23 cellular contexts compared by ENCODE assay signal in the genomic region with DNA sequence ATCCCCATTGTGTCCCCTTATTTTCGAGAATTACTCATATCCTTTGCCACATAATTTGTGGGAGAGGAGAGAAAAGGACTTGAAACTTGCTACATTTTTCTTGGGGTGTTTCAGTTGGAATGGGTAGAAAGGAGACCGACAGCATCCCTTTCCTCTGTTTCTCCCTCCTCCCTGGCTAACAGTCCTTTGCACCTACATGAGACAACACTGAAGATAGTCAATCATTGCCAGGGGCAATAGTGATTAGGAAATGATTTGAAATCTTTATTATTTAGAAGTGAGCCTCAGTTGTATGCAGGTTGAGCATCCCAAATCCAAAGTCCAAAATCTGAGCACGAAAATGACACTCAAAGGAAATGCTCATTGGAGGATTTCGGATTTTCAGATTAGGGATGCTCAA. TPM values are rescaled to one million over a fixed set of nuclear protein-coding genes. Genes with fewer than 3 reads are reported as not detected.
DNase-seq lines count a peak whose midpoint lies in the region; ATAC-seq and TF ChIP-seq lines count a peak whose summit lies in the region.
"Had no signal": no experiment of that assay in that cellular context is flagged by ENCODE, and none has a peak within 500 bp of the region (broad histone marks: within the 10 kb centered on the region; RNA-seq: fewer than 3 reads in every experiment).

No MANE protein-coding gene starts in this region.

- no peaks in the 10 kb centered on the region for H3K9me3 Mint-ChIP-seq in CD8-positive, alpha-beta T cell
- H3K9me3 Mint-ChIP-seq in naive thymus-derived CD8-positive, alpha-beta T cell, result no peaks in the 10 kb centered on the region
- H3K9me3 Mint-ChIP-seq: CD4-positive, alpha-beta memory T cell; GM23338 had no signal

- H3K27me3 ChIP-seq in CD8-positive, alpha-beta T cell (ENCODE audit: insufficient read depth, low read length), result no peaks in the 10 kb centered on the region
- H3K27me3 ChIP-seq in RWPE2 (ENCODE audit: insufficient read depth, poor library complexity, severe bottlenecking) (no peaks in the 10 kb centered on the region), SK-N-SH (ENCODE audit: insufficient read depth) (no peaks in the 10 kb centered on the region), colonic mucosa (no peaks in the 10 kb centered on the region)
- H3K27me3 ChIP-seq: BLaER1 had no signal

- peaks cover 11% of the 10 kb centered on the region for H3K4me1 Mint-ChIP-seq in CD8-positive, alpha-beta T cell (ENCODE audit: low read depth)
- H3K4me1 Mint-ChIP-seq in naive thymus-derived CD8-positive, alpha-beta T cell, result peaks cover 5 to 17% (median 9%) of the 10 kb centered on the region in 4 donors
- H3K4me1 Mint-ChIP-seq: CD14-positive monocyte, GM23338 had no signal

- DNase-seq in CD8-positive, alpha-beta T cell, result no peak
- DNase-seq in RWPE2 (ENCODE audit: low spot score), result no peak
- DNase-seq in left lobe of liver (ENCODE audit: low spot score), result no peak
- no peak for DNase-seq in naive thymus-derived CD8-positive, alpha-beta T cell
- no peak for DNase-seq in SK-N-SH
- DNase-seq in NCI-H2171 (lab: John Stamatoyannopoulos, UW), result no peak
- no peak for DNase-seq in colonic mucosa
- DNase-seq: 8988T; CD4-positive, alpha-beta memory T cell; COR-L47; DMS 273 treated with DMSO at 0.1 percent for 48 hours; DMS53; DND-41; EL; HCEC 1CT had no signal

- H3K36me3 Mint-ChIP-seq in CD8-positive, alpha-beta T cell, result peaks cover 2% of the 10 kb centered on the region
- H3K36me3 Mint-ChIP-seq in naive thymus-derived CD8-positive, alpha-beta T cell, result peaks cover 0 to 3% (median 0%) of the 10 kb centered on the region in 3 donors
- H3K36me3 Mint-ChIP-seq: CD14-positive monocyte had no signal

- H3K27ac Mint-ChIP-seq in CD8-positive, alpha-beta T cell, result peak overlapping the region; percentile 45
- peak overlapping the region in 6 of 10 donors; percentile 21 to 83 (median 46) for H3K27ac Mint-ChIP-seq in naive thymus-derived CD8-positive, alpha-beta T cell
- H3K27ac Mint-ChIP-seq: GM23338 had no signal

- no peak overlapping the region for H3K4me3 ChIP-seq in CD8-positive, alpha-beta T cell (ENCODE audit: low read depth, low read length)
- H3K4me3 ChIP-seq in RWPE2 (ENCODE audit: severe bottlenecking), result no peak overlapping the region
- H3K4me3 ChIP-seq in SK-N-SH (ENCODE audit: low read depth in 2 of 2, low read length in 1 of 2), result no peak overlapping the region
- no peak overlapping the region for H3K4me3 ChIP-seq in colonic mucosa
- H3K4me3 ChIP-seq: BLaER1, GM12878, GM23338 had no signal

- no peak for TF ChIP-seq RAD21 in SK-N-SH (IDR thresholded peaks at IDR 0.05; ENCODE audit: low read length)

- H4K20me1 ChIP-seq in SK-N-SH (ENCODE audit: insufficient read depth), result no peaks in the 10 kb centered on the region
- H4K20me1 ChIP-seq: BLaER1 had no signal

- no peak overlapping the region for H3K27ac ChIP-seq in CD8-positive, alpha-beta T cell (ENCODE audit: low read depth, low read length)
- H3K27ac ChIP-seq in RWPE2 (ENCODE audit: poor library complexity, severe bottlenecking) (peak overlapping the region; percentile 83), SK-N-SH (ENCODE audit: low read depth in 2 of 2, low read length in 1 of 2) (no peak overlapping the region), colonic mucosa (no peak overlapping the region)
- H3K27ac ChIP-seq: BLaER1 had no signal

- no peaks in the 10 kb centered on the region for H3K9me2 ChIP-seq in SK-N-SH

- intact Hi-C loops in CD8-positive, alpha-beta T cell (cut with DNase I, micrococcal nuclease), result no loop called here
- intact Hi-C loops in colonic mucosa (cut with DNase I), result no loop called here

- no peak for ATAC-seq in CD8-positive, alpha-beta T cell
- no peak for ATAC-seq in RWPE2 (ENCODE audit: low read depth)
- peak; percentile 60 for ATAC-seq in left lobe of liver
- no peak for ATAC-seq in naive thymus-derived CD8-positive, alpha-beta T cell
- no peak for ATAC-seq in GM18870 (IDR thresholded peaks at IDR 0.05; ENCODE audit: unreplicated experiment)
- ATAC-seq: GM12878, GM23338 had no signal

- H3K27me3 Mint-ChIP-seq in CD8-positive, alpha-beta T cell (ENCODE audit: low read depth), result no peaks in the 10 kb centered on the region
- H3K27me3 Mint-ChIP-seq in naive thymus-derived CD8-positive, alpha-beta T cell, result no peaks in the 10 kb centered on the region
- H3K27me3 Mint-ChIP-seq: CD4-positive, alpha-beta memory T cell had no signal

- POLR2A ChIA-PET in CD8-positive, alpha-beta T cell (lab: Charles Lee), result no interaction called here
- POLR2A ChIA-PET in naive thymus-derived CD8-positive, alpha-beta T cell (lab: Charles Lee), result interaction anchor here (0.7 kb wide), 1 partner anchor 268 kb away, joined by 3 read pairs; no protein-coding TSS in a partner anchor
- POLR2A ChIA-PET in SK-N-SH (lab: Yijun Ruan, JAX), result no interaction called here

- no peak overlapping the region for H3K4me3 Mint-ChIP-seq in CD8-positive, alpha-beta T cell
- H3K4me3 Mint-ChIP-seq in naive thymus-derived CD8-positive, alpha-beta T cell, result no peak overlapping the region
- H3K4me3 Mint-ChIP-seq: CD14-positive monocyte; CD4-positive, alpha-beta memory T cell; GM23338 had no signal

- H2AFZ ChIP-seq in SK-N-SH (ENCODE audit: low read depth), result no peak overlapping the region
- H2AFZ ChIP-seq: GM23338 had no signal

- no peak for TF ChIP-seq CTCF in CD8-positive, alpha-beta T cell (IDR thresholded peaks at IDR 0.05)
- TF ChIP-seq CTCF in RWPE2 (IDR thresholded peaks at IDR 0.05; ENCODE audit: poor library complexity, severe bottlenecking), result no peak
- no peak for TF ChIP-seq CTCF in SK-N-SH (IDR thresholded peaks at IDR 0.05)
- no peak for TF ChIP-seq CTCF in colonic mucosa (IDR thresholded peaks at IDR 0.05)

- no peaks in the 10 kb centered on the region for H3K79me2 ChIP-seq in SK-N-SH (ENCODE audit: insufficient read depth)

- CTCF ChIA-PET in CD8-positive, alpha-beta T cell (lab: Charles Lee), result interaction anchor here (0.6 kb wide), 1 partner anchor 31 kb away, joined by 3 read pairs; no protein-coding TSS in a partner anchor
- CTCF ChIA-PET in SK-N-SH (lab: Yijun Ruan, JAX), result interaction anchor here (1.1 kb wide), 1 partner anchor 54 kb away, joined by 3 read pairs; no protein-coding TSS in a partner anchor

- H3K9ac ChIP-seq in SK-N-SH, result no peak overlapping the region
- H3K9ac ChIP-seq in colonic mucosa (ENCODE audit: low read depth in 2 of 2, low read length in 2 of 2), result no peak overlapping the region
- H3K9ac ChIP-seq: BLaER1 had no signal

- no peaks in the 10 kb centered on the region for H3K36me3 ChIP-seq in CD8-positive, alpha-beta T cell (ENCODE audit: insufficient read depth, low read length)
- no peaks in the 10 kb centered on the region for H3K36me3 ChIP-seq in RWPE2 (ENCODE audit: low read depth)
- H3K36me3 ChIP-seq in SK-N-SH (replicated peaks in 1 of 2; ENCODE audit: control insufficient read depth in 1 of 2, insufficient read depth in 2 of 2, low read length in 1 of 2), result peaks cover 0 to 8% of the 10 kb centered on the region in 2 experiments
- H3K36me3 ChIP-seq in colonic mucosa, result no peaks in the 10 kb centered on the region
- H3K36me3 ChIP-seq: BLaER1 had no signal

- H3K4me2 ChIP-seq in SK-N-SH, result no peak overlapping the region
- H3K4me2 ChIP-seq: BLaER1, GM23338 had no signal

- H3K9me3 ChIP-seq in CD8-positive, alpha-beta T cell (ENCODE audit: low read length), result no peaks in the 10 kb centered on the region
- H3K9me3 ChIP-seq in RWPE2 (ENCODE audit: severe bottlenecking) (no peaks in the 10 kb centered on the region), SK-N-SH (no peaks in the 10 kb centered on the region), colonic mucosa (no peaks in the 10 kb centered on the region)
- H3K9me3 ChIP-seq: BLaER1 had no signal

- peaks cover 3% of the 10 kb centered on the region for H3F3A ChIP-seq in SK-N-SH (replicated peaks; ENCODE audit: insufficient read depth)

- no peaks in the 10 kb centered on the region for H3K4me1 ChIP-seq in CD8-positive, alpha-beta T cell (ENCODE audit: insufficient read depth, low read length)
- peaks cover 27% of the 10 kb centered on the region for H3K4me1 ChIP-seq in RWPE2 (ENCODE audit: insufficient read depth, poor library complexity, severe bottlenecking)
- no peaks in the 10 kb centered on the region for H3K4me1 ChIP-seq in SK-N-SH (ENCODE audit: control insufficient read depth in 1 of 2, insufficient read depth in 2 of 2, low read depth in 1 of 2, low read length in 1 of 2)
- peaks cover 7% of the 10 kb centered on the region for H3K4me1 ChIP-seq in colonic mucosa
- H3K4me1 ChIP-seq: BLaER1 had no signal

- WGBS in SK-N-SH (ENCODE audit: low lambda C conversion rate), result 57% methylated on average over 4 of the region's 4 CpGs

- TF ChIP-seq EP300 in SK-N-SH (IDR thresholded peaks at IDR 0.05; ENCODE audit: borderline replicate concordance in 1 of 2, low read depth in 1 of 2, low read length in 1 of 2), result no peak

RNA-seq across cellular contexts. Expression of a gene that starts 7.8 kb away (rescaled TPM):
- 10 to 100 TPM; 19.4 to 28.8 TPM for total RNA-seq in CD8-positive, alpha-beta T cell
- 22.7 TPM for total RNA-seq in left lobe of liver
- total RNA-seq in naive thymus-derived CD8-positive, alpha-beta T cell, result 10 to 100 TPM; 34.8 to 41.8 TPM
- 10 to 100 TPM; 23.9 to 37.2 (median 30.6) TPM for polyA plus RNA-seq in naive thymus-derived CD8-positive, alpha-beta T cell
- 22.2 and 22.7 TPM in 2 replicates for polyA plus RNA-seq in SK-N-SH (2012; rRNA removed)
- polyA plus RNA-seq in SK-N-SH (2012; cell fraction: cytosol; rRNA removed), result 14.8 and 16.8 TPM in 2 replicates
- 31.3 and 33.8 TPM in 2 replicates for polyA plus RNA-seq in SK-N-SH (2012; cell fraction: nucleus; rRNA removed)
- total RNA-seq in colonic mucosa, result 10 to 100 TPM; 19.1 to 30.4 TPM

RNA-seq across cellular contexts. Expression of a gene that starts 28.5 kb away (rescaled TPM):
- total RNA-seq in CD8-positive, alpha-beta T cell, result not detected
- total RNA-seq in left lobe of liver, result 15.3 TPM
- 1 to 10 TPM; 1.5 to 1.6 TPM for total RNA-seq in naive thymus-derived CD8-positive, alpha-beta T cell
- polyA plus RNA-seq in naive thymus-derived CD8-positive, alpha-beta T cell, result under 1 TPM in 1 of 3 donors, not detected in 2; 0.17 TPM
- 20.2 and 32.3 TPM in 2 replicates for polyA plus RNA-seq in SK-N-SH (2012; rRNA removed)
- 9.6 and 16.2 TPM in 2 replicates for polyA plus RNA-seq in SK-N-SH (2012; cell fraction: cytosol; rRNA removed)
- 35.6 and 37.4 TPM in 2 replicates for polyA plus RNA-seq in SK-N-SH (2012; cell fraction: nucleus; rRNA removed)
- total RNA-seq in colonic mucosa, result 10 to 100 TPM in 1 of 2 donors, 1 to 10 TPM in 1; 6.3 to 10.5 TPM
- polyA plus RNA-seq: CD14-positive monocyte; CD4-positive, alpha-beta memory T cell had no signal

RNA-seq across cellular contexts. Expression of a gene that starts 36.2 kb away (rescaled TPM):
- total RNA-seq in CD8-positive, alpha-beta T cell, result not detected
- total RNA-seq in left lobe of liver (0.35 TPM), colonic mucosa (not detected)
- total RNA-seq in naive thymus-derived CD8-positive, alpha-beta T cell, result 1 to 10 TPM in 1 of 2 experiments, not detected in 1; 1.9 TPM
- polyA plus RNA-seq in naive thymus-derived CD8-positive, alpha-beta T cell, result 1 to 10 TPM in 1 of 3 donors, under 1 TPM in 1, not detected in 1; 0.38 to 1.3 TPM
- polyA plus RNA-seq in SK-N-SH (2012; rRNA removed), result 0.50 and 0.72 TPM in 2 replicates
- polyA plus RNA-seq in SK-N-SH (2012; cell fraction: cytosol; rRNA removed), result 0.13 and 0.37 TPM in 2 replicates
- 0.68 and 0.89 TPM in 2 replicates for polyA plus RNA-seq in SK-N-SH (2012; cell fraction: nucleus; rRNA removed)
- total RNA-seq: A673, G401, GM23338 had no signal
- polyA plus RNA-seq: AG04450, CD14-positive monocyte had no signal
